26 cellular contexts compared by ENCODE assay signal in genomic region chrX:13044441-13044840, GRCh38. TPM values are rescaled to one million over a fixed set of nuclear protein-coding genes. Genes with fewer than 3 reads are reported as not detected.
"Had no signal": no experiment of that assay in that cellular context is flagged by ENCODE, and none has a peak within 500 bp of the region (broad histone marks: within the 10 kb centered on the region; RNA-seq: fewer than 3 reads in every experiment).

FAM9C (minus strand) TSS chrX:13044620; CDS start chrX:13043789, 831 bp downstream.

- H3K36me3 ChIP-seq: brain microvascular endothelial cell, cardiac muscle cell, Peyer's patch, SJCRH30 had no signal

- H3K27me3 ChIP-seq: brain microvascular endothelial cell, cardiac muscle cell, Peyer's patch, SJCRH30 had no signal

- H3K27ac ChIP-seq: brain microvascular endothelial cell, cardiac muscle cell, Peyer's patch, RWPE1, SJCRH30, VCaP had no signal

- DNase-seq: activated CD4-positive, alpha-beta T cell treated with anti-CD3 and anti-CD28 coated beads for 36 hours; activated CD4-positive, alpha-beta T cell treated with anti-CD3 and anti-CD28 coated beads, Interleukin-2, amount 50 U/mL, for 4 hours; activated CD8-positive, alpha-beta memory T cell treated with anti-CD3 and anti-CD28 coated beads, Interleukin-2, amount 10 ng/mL, durations not matched to agents 7 days and 5 days; activated CD8-positive, alpha-beta T cell treated with anti-CD3 and anti-CD28 coated beads, Interleukin-2, amount 10 ng/mL, durations not matched to agents 7 days and 5 days; activated effector memory CD4-positive, alpha-beta T cell treated with Interleukin-2 at 50 U/mL for 16 hours; activated naive CD4-positive, alpha-beta T cell; activated T-cell treated with anti-CD3 and anti-CD28 coated beads, Interleukin-2, amount 50 U/mL, for 24 hours; brain microvascular endothelial cell; Kasumi-1; KBM-7; NCI-H1105 treated with DMSO at 0.1 percent for 48 hours; NCI-H1436 treated with DMSO at 0.1 percent for 48 hours; NCI-H187; NCI-H2081; NCI-H510A treated with DMSO at 0.1 percent for 48 hours; NCI-H69; NK-92 treated with Interleukin-12 subunit alpha and Interleukin-12 subunit beta, amount 100 ng/mL, for 24 hours; Peyer's patch; Right ventricle myocardium superior; SJCRH30; T-helper 2 cell; T1000 had no signal

- ATAC-seq: activated CD4-positive, alpha-beta T cell treated with anti-CD3 and anti-CD28 coated beads for 36 hours; activated CD8-positive, alpha-beta memory T cell treated with anti-CD3 and anti-CD28 coated beads, Interleukin-2, amount 10 ng/mL, durations not matched to agents 7 days and 5 days; activated CD8-positive, alpha-beta T cell treated with anti-CD3 and anti-CD28 coated beads, Interleukin-2, amount 10 ng/mL, durations not matched to agents 7 days and 5 days; activated naive CD4-positive, alpha-beta T cell treated with anti-CD3 and anti-CD28 coated beads, Interleukin-2, amount 50 U/mL, for 72 hours had no signal

- H3K4me1 ChIP-seq: Peyer's patch had no signal

- H3K9me3 ChIP-seq: Peyer's patch, SJCRH30 had no signal

- H3K4me3 ChIP-seq: cardiac muscle cell, Peyer's patch, SJCRH30 had no signal

RNA-seq across cellular contexts. Expression of gene FAM9C, which starts in this region (rescaled TPM):
- total RNA-seq: activated CD4-positive, alpha-beta T cell treated with anti-CD3 and anti-CD28 coated beads for 36 hours; activated CD8-positive, alpha-beta memory T cell treated with anti-CD3 and anti-CD28 coated beads, Interleukin-2, amount 10 ng/mL, durations not matched to agents 7 days and 5 days; activated CD8-positive, alpha-beta T cell treated with anti-CD3 and anti-CD28 coated beads, Interleukin-2, amount 10 ng/mL, durations not matched to agents 7 days and 5 days; cardiac muscle cell had no signal
- polyA plus RNA-seq: cardiac muscle cell had no signal
